21 cellular contexts compared by ENCODE assay signal in the genomic region with DNA sequence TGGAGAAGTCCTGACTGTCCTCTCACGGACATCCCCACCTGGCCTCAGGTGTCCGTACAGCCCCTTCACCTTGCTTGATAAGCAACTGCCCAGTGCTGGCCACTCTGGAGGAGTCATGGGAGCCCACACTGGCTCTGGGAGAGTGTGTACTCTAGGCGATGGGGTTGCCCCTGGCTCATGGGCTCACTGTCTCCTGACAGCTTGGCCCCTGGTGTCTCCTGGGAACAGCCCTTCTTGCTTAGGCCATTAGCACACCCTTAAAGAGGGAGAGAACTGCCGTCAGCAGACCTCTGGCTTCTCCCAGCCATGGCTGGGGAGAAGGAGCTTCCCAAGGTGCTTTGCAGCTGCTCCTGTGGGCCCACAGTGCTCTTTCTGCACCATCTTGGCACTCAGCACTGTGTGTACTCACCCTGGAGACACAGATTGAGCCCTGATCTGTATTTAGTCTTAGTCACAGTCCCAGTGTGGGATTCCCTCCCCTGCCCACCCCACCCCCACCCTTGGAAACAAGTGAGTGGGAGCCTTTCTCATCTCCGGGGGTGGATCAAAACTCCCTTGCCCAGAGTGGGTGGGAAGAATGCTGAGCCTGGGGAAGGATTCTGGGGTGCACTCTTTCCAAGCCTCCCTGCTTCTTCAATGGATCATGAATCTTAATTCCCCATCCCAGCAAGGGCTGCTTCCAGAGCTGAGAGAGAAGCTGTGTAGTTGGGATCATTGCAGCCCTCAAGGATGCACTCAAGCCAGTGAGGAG.
DNase-seq lines count a peak whose midpoint lies in the region; ATAC-seq and TF ChIP-seq lines count a peak whose summit lies in the region.
"Had no signal": no experiment of that assay in that cellular context is flagged by ENCODE, and none has a peak within 500 bp of the region (broad histone marks: within the 10 kb centered on the region; RNA-seq: fewer than 3 reads in every experiment).

No MANE protein-coding gene starts in this region.

- H3K36me3 ChIP-seq in HEK293 (ENCODE audit: control insufficient read depth in 2 of 2, insufficient read depth in 1 of 2, low read length in 2 of 2) (no peaks in the 10 kb centered on the region), vagina (no peaks in the 10 kb centered on the region)
- H3K36me3 ChIP-seq: BE2C; BLaER1 treated with 17β-estradiol and CSF1 and Interleukin-3, amounts not matched to agents 10 nM and 100 nM; HAP-1 had no signal

- POLR2A ChIA-PET in HEK293 (lab: Yijun Ruan, JAX), result no interaction called here

- no peak overlapping the region for H3K27ac ChIP-seq in HEK293 (ENCODE audit: extremely low read depth, low read depth, low read length)
- H3K27ac ChIP-seq in vagina, result no peak overlapping the region
- H3K27ac ChIP-seq: 22Rv1; BLaER1 treated with 17β-estradiol and CSF1 and Interleukin-3, amounts not matched to agents 10 nM and 100 nM had no signal

- H3K36me3 Mint-ChIP-seq in osteocyte (ENCODE audit: unreplicated experiment), result no peaks in the 10 kb centered on the region
- H3K36me3 Mint-ChIP-seq: CD14-positive monocyte had no signal

- H3K9me3 ChIP-seq in HEK293 (ENCODE audit: control insufficient read depth, insufficient read depth, low read depth, low read length) (no peaks in the 10 kb centered on the region), vagina (no peaks in the 10 kb centered on the region)
- H3K9me3 ChIP-seq: BE2C, HAP-1 had no signal

- no peak overlapping the region for H3K4me3 Mint-ChIP-seq in osteocyte (ENCODE audit: unreplicated experiment)
- H3K4me3 Mint-ChIP-seq: CD14-positive monocyte; CD4-positive, alpha-beta T cell; CD8-positive, alpha-beta memory T cell had no signal

- H3K4me1 Mint-ChIP-seq in osteocyte (ENCODE audit: unreplicated experiment), result peaks cover 3% of the 10 kb centered on the region
- H3K4me1 Mint-ChIP-seq: CD14-positive monocyte; CD8-positive, alpha-beta memory T cell had no signal

- H3K27me3 ChIP-seq in vagina, result no peaks in the 10 kb centered on the region
- H3K27me3 ChIP-seq: BLaER1 treated with 17β-estradiol and CSF1 and Interleukin-3, amounts not matched to agents 10 nM and 100 nM had no signal

- H3K9me3 Mint-ChIP-seq in osteocyte (ENCODE audit: unreplicated experiment), result no peaks in the 10 kb centered on the region
- H3K9me3 Mint-ChIP-seq: CD4-positive, alpha-beta T cell had no signal

- H3K27me3 Mint-ChIP-seq in osteocyte (ENCODE audit: unreplicated experiment), result peaks cover 17% of the 10 kb centered on the region

- TF ChIP-seq POLR2A in vagina (IDR thresholded peaks at IDR 0.05), result no peak

- H3K4me1 ChIP-seq in HEK293 (ENCODE audit: control insufficient read depth, insufficient read depth, low read length) (no peaks in the 10 kb centered on the region), vagina (no peaks in the 10 kb centered on the region)
- H3K4me1 ChIP-seq: BE2C; BLaER1 treated with 17β-estradiol and CSF1 and Interleukin-3, amounts not matched to agents 10 nM and 100 nM; HAP-1 had no signal

- ATAC-seq in HG02884 (IDR thresholded peaks at IDR 0.05; ENCODE audit: unreplicated experiment), result no peak
- no peak for ATAC-seq in HG03095 (IDR thresholded peaks at IDR 0.05; ENCODE audit: unreplicated experiment)
- ATAC-seq in GM19351 (IDR thresholded peaks at IDR 0.05; ENCODE audit: unreplicated experiment), result no peak

- DNase-seq in activated CD8-positive, alpha-beta memory T cell treated with anti-CD3 and anti-CD28 coated beads, Interleukin-2, amount 50 U/mL, for 48 hours, result peak; percentile 18
- no peak for DNase-seq in activated CD8-positive, alpha-beta memory T cell treated with anti-CD3 and anti-CD28 coated beads, Interleukin-2, amount 50 U/mL, for 4 hours
- DNase-seq in osteocyte (ENCODE audit: extremely low spot score, unreplicated experiment) (peak; percentile 69), vagina (ENCODE audit: extremely low spot score in 2 of 2) (peak; percentile 58 to 64)
- DNase-seq: AML-193; BE2C; CD4-positive, alpha-beta T cell; CD8-positive, alpha-beta memory T cell; DMS 273 treated with DMSO at 0.1 percent for 48 hours; DMS79; EL; GDM1; GOT3 had no signal

- no peak for TF ChIP-seq CTCF in HEK293 (tag by site-specific recombination; IDR thresholded peaks at IDR 0.05)
- no peak for TF ChIP-seq CTCF in osteocyte (IDR thresholded peaks at IDR 0.05)
- TF ChIP-seq CTCF in vagina (IDR thresholded peaks at IDR 0.05), result no peak

- no peak overlapping the region for H3K4me3 ChIP-seq in HEK293 (ENCODE audit: low read depth, low read length)
- no peak overlapping the region for H3K4me3 ChIP-seq in vagina
- H3K4me3 ChIP-seq: BLaER1 treated with 17β-estradiol and CSF1 and Interleukin-3, amounts not matched to agents 10 nM and 100 nM; HAP-1 had no signal

- no peak overlapping the region for H3K27ac Mint-ChIP-seq in osteocyte (ENCODE audit: unreplicated experiment)
- H3K27ac Mint-ChIP-seq: CD14-positive monocyte; CD4-positive, alpha-beta T cell; CD8-positive, alpha-beta memory T cell had no signal

- intact Hi-C loops in vagina (cut with DNase I), result no loop called here

- CTCF ChIA-PET in HEK293 (lab: Yijun Ruan, JAX), result no interaction called here

TF ChIP-seq in HEK293, 187 proteins besides CTCF, POLR2A, EP300 and RAD21:
- TF ChIP-seq EGR2 (tag by site-specific recombination; IDR thresholded peaks at IDR 0.05; ENCODE audit: low read depth) (peak; percentile 44; the same call in 1 of the 2 replicates), ZNF561 (tag by site-specific recombination; IDR thresholded peaks at IDR 0.05; ENCODE audit: borderline replicate concordance) (no peak), ZFHX2 (tag by site-specific recombination; conservative IDR thresholded peaks at IDR 0.05) (peak; percentile 60), SALL2 (tag by site-specific recombination; IDR thresholded peaks at IDR 0.05; ENCODE audit: borderline replicate concordance) (no peak), ZNF473 (tag by site-specific recombination; IDR thresholded peaks at IDR 0.05) (no peak)
- TF ChIP-seq, protein P1, sequence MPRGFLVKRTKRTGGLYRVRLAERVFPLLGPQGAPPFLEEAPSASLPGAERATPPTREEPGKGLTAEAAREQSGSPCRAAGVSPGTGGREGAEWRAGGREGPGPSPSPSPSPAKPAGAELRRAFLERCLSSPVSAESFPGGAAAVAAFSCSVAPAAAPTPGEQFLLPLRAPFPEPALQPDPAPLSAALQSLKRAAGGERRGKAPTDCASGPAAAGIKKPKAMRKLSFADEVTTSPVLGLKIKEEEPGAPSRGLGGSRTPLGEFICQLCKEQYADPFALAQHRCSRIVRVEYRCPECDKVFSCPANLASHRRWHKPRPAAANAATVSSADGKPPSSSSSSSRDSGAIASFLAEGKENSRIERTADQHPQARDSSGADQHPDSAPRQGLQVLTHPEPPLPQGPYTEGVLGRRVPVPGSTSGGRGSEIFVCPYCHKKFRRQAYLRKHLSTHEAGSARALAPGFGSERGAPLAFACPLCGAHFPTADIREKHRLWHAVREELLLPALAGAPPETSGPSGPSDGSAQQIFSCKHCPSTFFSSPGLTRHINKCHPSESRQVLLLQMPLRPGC (tag by site-specific recombination; IDR thresholded peaks at IDR 0.05), result no peak
